Comparison of ENCODE assay signal across 8 cellular contexts in the genomic region with DNA sequence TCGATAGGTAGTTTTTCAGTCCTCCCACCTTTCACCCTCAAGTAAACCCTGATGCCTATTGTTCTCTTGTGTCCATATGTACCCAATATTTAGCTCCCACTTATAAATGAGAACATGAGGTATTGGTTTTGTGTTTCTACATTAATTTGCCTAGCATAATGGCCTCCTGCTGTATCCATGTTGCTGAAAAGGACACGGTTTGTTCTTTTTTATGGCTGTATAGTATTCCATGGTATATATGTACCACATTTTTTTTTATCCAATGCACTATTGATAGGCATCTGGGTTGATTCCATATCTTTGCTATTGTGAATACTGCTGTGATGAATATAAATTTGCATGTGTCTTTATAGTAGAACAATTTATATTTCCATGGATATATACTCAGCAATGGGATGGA.
"Had no signal": no experiment of that assay in that cellular context is flagged by ENCODE, and none has a peak within 500 bp of the region (broad histone marks: within the 10 kb centered on the region; RNA-seq: fewer than 3 reads in every experiment).

No MANE protein-coding gene starts in this region.

- FAIRE-seq: G401.6, GM12878, GM12891, GM12892, GM18507, GM19239 had no signal

- DNase-seq: GDM1, GF-D8 had no signal

- ATAC-seq: GM12878 had no signal

- H3K4me3 ChIP-seq: GM12878 had no signal
